1 cellular context compared by ENCODE assay signal in genomic region chr17:81480140-81480917, GRCh38.
TF ChIP-seq lines count a peak whose summit lies in the region.

No MANE protein-coding gene starts in this region.

TF ChIP-seq in K562, 482 proteins besides CTCF, POLR2A, EP300 and RAD21 (continued from another document and continues in another):
- TF ChIP-seq SP1 (CRISPR knock-in tag; IDR thresholded peaks at IDR 0.05) (0 out of 2 replicates have a peak, but pooled peaks have one; percentile 4), CCNT2 (IDR thresholded peaks at IDR 0.05; ENCODE audit: borderline replicate concordance, extremely low read depth, insufficient read length, low read depth, low read length) (no peak), CC2D1A (IDR thresholded peaks at IDR 0.05) (no peak), SNIP1 (IDR thresholded peaks at IDR 0.05; ENCODE audit: low read depth) (no peak), CAMTA2 (CRISPR knock-in tag; conservative IDR thresholded peaks at IDR 0.05) (no peak), ATF7 (IDR thresholded peaks at IDR 0.05) (peak; percentile 28; the same call in 1 of the 2 replicates), UBTF (IDR thresholded peaks at IDR 0.05; ENCODE audit: borderline replicate concordance in 1 of 2, low read depth in 2 of 2, low read length in 2 of 2) (no peak), HDAC1 (IDR thresholded peaks at IDR 0.05) (no peak), ZC3H4 (CRISPR knock-in tag; IDR thresholded peaks at IDR 0.05; ENCODE audit: borderline replicate concordance) (0 out of 2 replicates have a peak, but pooled peaks have one; percentile 46), ETV1 (tag; conservative IDR thresholded peaks at IDR 0.05; ENCODE audit: low read depth) (no peak), PCBP2 (IDR thresholded peaks at IDR 0.05; ENCODE audit: low read depth, low read length, poor library complexity, severe bottlenecking) (no peak), FOXP1 (CRISPR knock-in tag; IDR thresholded peaks at IDR 0.05) (0 out of 2 replicates have a peak, but pooled peaks have one; percentile 15), CBX3 (IDR thresholded peaks at IDR 0.05; ENCODE audit: borderline replicate concordance in 1 of 2, low read length in 2 of 2) (no peak), TGIF2 (CRISPR knock-in tag; IDR thresholded peaks at IDR 0.05) (no peak), MLLT1 (IDR thresholded peaks at IDR 0.05) (no peak), RERE (CRISPR knock-in tag; IDR thresholded peaks at IDR 0.05; ENCODE audit: borderline replicate concordance) (no peak), USF1 (CRISPR knock-in tag; IDR thresholded peaks at IDR 0.05) (peak; percentile 4; the same call in 1 of the 2 replicates), ZFPM2 (CRISPR knock-in tag; IDR thresholded peaks at IDR 0.05) (no peak), ARNT (IDR thresholded peaks at IDR 0.05) (no peak), HSF4 (CRISPR knock-in tag; IDR thresholded peaks at IDR 0.05; ENCODE audit: borderline replicate concordance) (no peak), MAX (CRISPR knock-in tag; IDR thresholded peaks at IDR 0.05) (peak; percentile 77; the same call in 1 of the 2 replicates), ZNF431 (CRISPR knock-in tag; IDR thresholded peaks at IDR 0.05) (no peak), IFI16 (CRISPR knock-in tag; IDR thresholded peaks at IDR 0.05) (no peak), CTBP1 (IDR thresholded peaks at IDR 0.05; ENCODE audit: borderline replicate concordance) (no peak), ZBTB34 (CRISPR knock-in tag; IDR thresholded peaks at IDR 0.05) (no peak), HMG20A (CRISPR knock-in tag; conservative IDR thresholded peaks at IDR 0.05) (no peak), HNRNPL (IDR thresholded peaks at IDR 0.05; ENCODE audit: low read depth, low read length) (no peak), POU5F1 (IDR thresholded peaks at IDR 0.05; ENCODE audit: borderline replicate concordance, low read depth, low read length, partially characterized antibody) (no peak), GABPB1 (CRISPR knock-in tag; IDR thresholded peaks at IDR 0.05) (no peak), ATF6 (CRISPR knock-in tag; IDR thresholded peaks at IDR 0.05) (no peak), MNT (conservative IDR thresholded peaks at IDR 0.05) (peak; percentile 36 to 73; a peak in 2 of 4 replicates), HES1 (IDR thresholded peaks at IDR 0.05; ENCODE audit: low read depth) (no peak), SMAD4 (CRISPR knock-in tag; conservative IDR thresholded peaks at IDR 0.05) (no peak), HDAC2 (IDR thresholded peaks at IDR 0.05) (no peak), ZBTB17 (CRISPR knock-in tag; IDR thresholded peaks at IDR 0.05) (no peak), ZBTB43 (CRISPR knock-in tag; IDR thresholded peaks at IDR 0.05) (peak; percentile 77; the same call in 1 of the 2 replicates), JUN (IDR thresholded peaks at IDR 0.05; ENCODE audit: borderline replicate concordance, low read depth, low read length) (0 out of 2 replicates have a peak, but pooled peaks have one; percentile 10), JUN (CRISPR knock-in tag; IDR thresholded peaks at IDR 0.05; ENCODE audit: borderline replicate concordance) (no peak), BHLHE40 (IDR thresholded peaks at IDR 0.05; ENCODE audit: low read length) (peak; percentile 86), SMC3 (conservative IDR thresholded peaks at IDR 0.05; ENCODE audit: insufficient read depth, low read depth, low read length) (0 out of 2 replicates have a peak, but pooled peaks have one; percentile 14), ZFX (CRISPR knock-in tag; IDR thresholded peaks at IDR 0.05) (peak; percentile 55), SAFB2 (IDR thresholded peaks at IDR 0.05; ENCODE audit: borderline replicate concordance, low read depth, low read length, severe bottlenecking) (no peak), DLX4 (CRISPR knock-in tag; IDR thresholded peaks at IDR 0.05) (no peak), ZNF316 (IDR thresholded peaks at IDR 0.05) (peak; percentile 72), ESRRA (IDR thresholded peaks at IDR 0.05; ENCODE audit: borderline replicate concordance, low read depth) (peak; percentile 87), POLR2G (IDR thresholded peaks at IDR 0.05; ENCODE audit: low read depth, low read length) (no peak), NELFE (IDR thresholded peaks at IDR 0.05; ENCODE audit: insufficient read depth, insufficient read length) (no peak), RBM14 (IDR thresholded peaks at IDR 0.05; ENCODE audit: borderline replicate concordance, insufficient read depth, low read depth, low read length) (no peak)
